Comparison of ENCODE assay signal across 8 cellular contexts in genomic region chr19:50431343-50432220, GRCh38. TPM values are rescaled to one million over a fixed set of nuclear protein-coding genes. Genes with fewer than 3 reads are reported as not detected.
DNase-seq lines count a peak whose midpoint lies in the region; ATAC-seq, FAIRE-seq and TF ChIP-seq lines count a peak whose summit lies in the region.

No MANE protein-coding gene starts in this region.

- FAIRE-seq in pancreas (lab: Jason Lieb, UNC) = no peak

- POLR2A ChIA-PET in HEK293T (lab: Yijun Ruan, JAX) = interaction anchor here (0.8 to 1.1 kb wide), 2 partner anchors 56 to 61 kb away, joined by 3 to 4 read pairs; partner anchors contain the start of gene NR1H2

- H3K9me3 Mint-ChIP-seq in activated naive CD8-positive, alpha-beta T cell treated with anti-CD3 and anti-CD28 coated beads for 36 hours = no peaks in the 10 kb centered on the region

- H3K27me3 ChIP-seq in pancreas (no peaks in the 10 kb centered on the region), thyroid gland (no peaks in the 10 kb centered on the region)

- peak overlapping the region; percentile 77 for H3K27ac Mint-ChIP-seq in activated naive CD8-positive, alpha-beta T cell treated with anti-CD3 and anti-CD28 coated beads for 36 hours

- TF ChIP-seq POLR2A in thyroid gland (IDR thresholded peaks at IDR 0.05) = no peak

- H3K27ac ChIP-seq in pancreas (peak overlapping the region in 3 of 4 donors; percentile 31 to 81 (median 79)), thyroid gland (peak overlapping the region in 1 of 3 donors; percentile 20)

- H3K4me3 Mint-ChIP-seq in activated naive CD8-positive, alpha-beta T cell treated with anti-CD3 and anti-CD28 coated beads for 36 hours = peak overlapping the region; percentile 83

- H3K4me1 Mint-ChIP-seq in activated naive CD8-positive, alpha-beta T cell treated with anti-CD3 and anti-CD28 coated beads for 36 hours = peaks cover 13% of the 10 kb centered on the region

- TF ChIP-seq CTCF in pancreas (IDR thresholded peaks at IDR 0.05) (no peak), thyroid gland (IDR thresholded peaks at IDR 0.05) (no peak)

- H3K4me3 ChIP-seq in pancreas (peak overlapping the region; percentile 44 to 67 (median 56)), thyroid gland (replicated peaks in 1 of 3) (peak overlapping the region in 2 of 3 donors; percentile 58 to 64)

- intact Hi-C loops in cardiac septum (cut with DNase I) = no loop called here
- intact Hi-C loops in pancreas (cut with DNase I) = no loop called here
- intact Hi-C loops in thyroid gland (cut with DNase I) = no loop called here

- ATAC-seq in pancreas = peak; percentile 88 to 97 (median 94)

- DNase-seq in GDM1 (lab: John Stamatoyannopoulos, UW) (peak; percentile 88), HEK293T (ENCODE audit: extremely low spot score) (peak; percentile 95), NAMALWA (ENCODE audit: low spot score) (peak; percentile 90), SKM-1 (lab: John Stamatoyannopoulos, UW; ENCODE audit: unreplicated experiment) (peak; percentile 12), cardiac septum (ENCODE audit: low spot score) (peak; percentile 94), pancreas (peak; percentile 77 to 93 (median 88)), thyroid gland (peak; percentile 80 to 81)
- DNase-seq in activated naive CD8-positive, alpha-beta T cell treated with anti-CD3 and anti-CD28 coated beads for 36 hours = peak; percentile 84

- CTCF ChIA-PET in HEK293T (lab: Yijun Ruan, JAX) = no interaction called here

- WGBS in pancreas, 2 donors = 2 to 5% methylated on average over 38 to 54 of the region's 54 CpGs
- WGBS in thyroid gland, 2 donors = 2 to 3% methylated on average over 22 to 32 of the region's 54 CpGs

- H3K27me3 Mint-ChIP-seq in activated naive CD8-positive, alpha-beta T cell treated with anti-CD3 and anti-CD28 coated beads for 36 hours = peaks cover 34% of the 10 kb centered on the region

- H3K36me3 ChIP-seq in pancreas (no peaks in the 10 kb centered on the region), thyroid gland (no peaks in the 10 kb centered on the region)

- peaks cover 0 to 9% (median 3%) of the 10 kb centered on the region in 3 donors for H3K4me1 ChIP-seq in pancreas
- peaks cover 14 to 22% of the 10 kb centered on the region in 2 donors for H3K4me1 ChIP-seq in thyroid gland

- H3K36me3 Mint-ChIP-seq in activated naive CD8-positive, alpha-beta T cell treated with anti-CD3 and anti-CD28 coated beads for 36 hours = no peaks in the 10 kb centered on the region

- H3K9me3 ChIP-seq in pancreas (no peaks in the 10 kb centered on the region), thyroid gland (no peaks in the 10 kb centered on the region)

TF ChIP-seq in HEK293T, 16 proteins besides CTCF, POLR2A, EP300 and RAD21:
- no peak for TF ChIP-seq ZNF384 (IDR thresholded peaks at IDR 0.05)
- TF ChIP-seq L3MBTL2 (conservative IDR thresholded peaks at IDR 0.05) = peak; percentile 57; the same call in 1 of the 2 replicates
TF ChIP-seq in HEK293T: peak in this region for 1.

RNA-seq across cellular contexts. Expression of gene MYBPC2, which starts 1.1 kb away (rescaled TPM):
- under 1 TPM; 0.12 to 0.45 TPM for total RNA-seq in activated naive CD8-positive, alpha-beta T cell treated with anti-CD3 and anti-CD28 coated beads for 36 hours
- total RNA-seq in cardiac septum (not detected), pancreas (1 to 10 TPM in 2 of 6 donors, not detected in 4; 1.5 to 1.7 TPM), thyroid gland (under 1 TPM in 1 of 4 donors, not detected in 3; 0.13 TPM)
- polyA plus RNA-seq in pancreas = under 1 TPM in 1 of 2 donors, not detected in 1; 0.02 TPM

RNA-seq across cellular contexts. Expression of gene SPIB, which starts 12.8 kb away (rescaled TPM):
- 1 to 10 TPM; 1.6 TPM for total RNA-seq in activated naive CD8-positive, alpha-beta T cell treated with anti-CD3 and anti-CD28 coated beads for 36 hours
- total RNA-seq in cardiac septum (not detected), pancreas (10 to 100 TPM in 1 of 6 donors, 1 to 10 TPM in 2, under 1 TPM in 3; 0.09 to 25.6 (median 1.2) TPM), thyroid gland (not detected)
- 1 to 10 TPM in 1 of 2 donors, under 1 TPM in 1; 0.80 to 1.2 TPM for polyA plus RNA-seq in pancreas

RNA-seq across cellular contexts. Expression of gene EMC10, which starts 44.7 kb away (rescaled TPM):
- total RNA-seq in activated naive CD8-positive, alpha-beta T cell treated with anti-CD3 and anti-CD28 coated beads for 36 hours = 10 to 100 TPM; 49.7 to 50.1 TPM
- total RNA-seq in cardiac septum (106 TPM), pancreas (10 to 100 TPM; 34.7 to 81.5 (median 60.2) TPM), thyroid gland (100 to 1,000 TPM; 139 to 250 (median 214) TPM)
- 100 to 1,000 TPM in 1 of 2 donors, 10 to 100 TPM in 1; 96.7 to 160 TPM for polyA plus RNA-seq in pancreas

RNA-seq across cellular contexts. Expression of gene GARIN5A, which starts 45.1 kb away (rescaled TPM):
- under 1 TPM; 0.52 to 0.90 TPM for total RNA-seq in activated naive CD8-positive, alpha-beta T cell treated with anti-CD3 and anti-CD28 coated beads for 36 hours
- total RNA-seq in cardiac septum = 1.1 TPM
- total RNA-seq in pancreas = 1 to 10 TPM; 1.4 to 2.6 (median 1.9) TPM
- polyA plus RNA-seq in pancreas = 1 to 10 TPM; 2.1 to 2.3 TPM
- 1 to 10 TPM; 1.4 to 8.1 (median 5.0) TPM for total RNA-seq in thyroid gland

RNA-seq across cellular contexts. Expression of gene POLD1, which starts 47.4 kb away (rescaled TPM):
- total RNA-seq in activated naive CD8-positive, alpha-beta T cell treated with anti-CD3 and anti-CD28 coated beads for 36 hours = 100 to 1,000 TPM; 191 to 196 TPM
- total RNA-seq in cardiac septum (8.0 TPM), pancreas (10 to 100 TPM in 4 of 6 donors, 1 to 10 TPM in 2; 9.5 to 16.7 (median 11.9) TPM), thyroid gland (10 to 100 TPM; 12.9 to 27.5 (median 19.0) TPM)
- polyA plus RNA-seq in pancreas = 10 to 100 TPM; 36.1 to 45.5 TPM

Comparison
In these comparisons a context has a peak if more than half of its experiments do, and no peak if none do; other contexts are left out.
1. DNase-seq: peak in every context shown above with its lines; median percentile 95 in HEK293T; 94 in cardiac septum; 90 in NAMALWA; 88 in pancreas; 88 in GDM1; 84 in activated naive CD8-positive, alpha-beta T cell treated with anti-CD3 and anti-CD28 coated beads for 36 hours; 80 in thyroid gland; 12 in SKM-1.